7 cellular contexts compared by ENCODE assay signal in genomic region chr3:185824051-185824466, GRCh38. TPM values are rescaled to one million over a fixed set of nuclear protein-coding genes. Genes with fewer than 3 reads are reported as not detected.
DNase-seq lines count a peak whose midpoint lies in the region; ATAC-seq, FAIRE-seq and TF ChIP-seq lines count a peak whose summit lies in the region.

No MANE protein-coding gene starts in this region.

- ATAC-seq in naive B cell (ENCODE audit: low read depth in 2 of 2) (no peak), HG02798 (IDR thresholded peaks at IDR 0.05; ENCODE audit: poor library complexity, unreplicated experiment) (no peak), GM21447 (IDR thresholded peaks at IDR 0.05; ENCODE audit: unreplicated experiment) (no peak)

- H3K4me3 ChIP-seq in SJCRH30 (peak overlapping the region; percentile 94), endocrine pancreas (ENCODE audit: control insufficient read depth, insufficient read depth, low read length) (no peak overlapping the region)

- peak overlapping the region in 1 of 6 donors; percentile 68 for H3K27ac Mint-ChIP-seq in naive B cell

- peaks cover 0 to 7% of the 10 kb centered on the region in 2 donors for H3K36me3 Mint-ChIP-seq in naive B cell

- peak overlapping the region; percentile 92 for H3K27ac ChIP-seq in SJCRH30

- no peak for TF ChIP-seq POLR2A in H54 (IDR thresholded peaks at IDR 0.05; ENCODE audit: low read depth, low read length)

- H3K27me3 ChIP-seq in SJCRH30, result no peaks in the 10 kb centered on the region
- H3K27me3 ChIP-seq in endocrine pancreas (ENCODE audit: control insufficient read depth, insufficient read depth, low read length), result no peaks in the 10 kb centered on the region

- H3K36me3 ChIP-seq in SJCRH30 (no peaks in the 10 kb centered on the region; the same call in 1 of the 2 replicates), endocrine pancreas (ENCODE audit: control insufficient read depth, insufficient read depth, low read length) (no peaks in the 10 kb centered on the region)

- H3K9me3 ChIP-seq in SJCRH30 (replicated peaks) (no peaks in the 10 kb centered on the region), endocrine pancreas (ENCODE audit: control insufficient read depth, low read length) (no peaks in the 10 kb centered on the region)

- peaks cover 24% of the 10 kb centered on the region for H3K4me1 ChIP-seq in SJCRH30
- peaks cover 10% of the 10 kb centered on the region for H3K4me1 ChIP-seq in endocrine pancreas (ENCODE audit: control insufficient read depth, insufficient read depth, low read length)

- DNase-seq in H54 (ENCODE audit: insufficient read length, low spot score), result peak; percentile 34
- DNase-seq in SJCRH30, result peak; percentile 17 to 46
- peak; percentile 14 for DNase-seq in naive B cell
- no peak for DNase-seq in AML-193 (lab: John Stamatoyannopoulos, UW)

- FAIRE-seq in H54 (lab: Jason Lieb, UNC), result no peak

- peaks cover 15 to 16% (median 16%) of the 10 kb centered on the region in 3 donors for H3K4me1 Mint-ChIP-seq in naive B cell

- peaks cover 45 to 66% (median 54%) of the 10 kb centered on the region in 3 donors for H3K27me3 Mint-ChIP-seq in naive B cell

- no peaks in the 10 kb centered on the region for H3K9me3 Mint-ChIP-seq in naive B cell

- peak overlapping the region; percentile 84 to 95 (median 91) for H3K4me3 Mint-ChIP-seq in naive B cell

- peak overlapping the region; percentile 65 for H3K9ac ChIP-seq in endocrine pancreas (ENCODE audit: control insufficient read depth, insufficient read depth, low read length)

RNA-seq across cellular contexts. Expression of gene IGF2BP2, which starts 0.8 kb away (rescaled TPM):
- 45.8 and 50.6 TPM in 2 replicates for total RNA-seq in SJCRH30 (2014; rRNA removed; shearing (Covaris generic))
- polyA plus RNA-seq in naive B cell (ENCODE audit: low read depth in 6 of 6), result under 1 TPM in 1 of 6 donors, not detected in 5; 0.31 TPM

Comparison
In these comparisons a context has a peak if more than half of its experiments do, and no peak if none do; other contexts are left out.
1. DNase-seq: peak in H54 (single experiment), SJCRH30 (2 of 2) and naive B cell (single experiment); none in AML-193 (0 of 2).